In genomic region chr12:89882051-89882450, GRCh38 we compare ENCODE assay signal across 10 cellular contexts.
DNase-seq lines count a peak whose midpoint lies in the region; ATAC-seq and TF ChIP-seq lines count a peak whose summit lies in the region.
"Had no signal": no experiment of that assay in that cellular context is flagged by ENCODE, and none has a peak within 500 bp of the region (broad histone marks: within the 10 kb centered on the region; RNA-seq: fewer than 3 reads in every experiment).

No MANE protein-coding gene starts in this region.

- TF ChIP-seq EP300 in tibial nerve (IDR thresholded peaks at IDR 0.05), result no peak

- no peaks in the 10 kb centered on the region for H3K9me3 ChIP-seq in right atrium auricular region
- no peaks in the 10 kb centered on the region for H3K9me3 ChIP-seq in adipocyte (ENCODE audit: control insufficient read depth, low read length)
- no peaks in the 10 kb centered on the region for H3K9me3 ChIP-seq in tibial nerve
- H3K9me3 ChIP-seq: upper lobe of left lung had no signal

- no peak overlapping the region for H3K9ac ChIP-seq in adipocyte (ENCODE audit: low read length)

- intact Hi-C loops in left ventricle myocardium superior (cut with micrococcal nuclease), result no loop called here

- H3K27me3 ChIP-seq in right atrium auricular region (no peaks in the 10 kb centered on the region), adipocyte (replicated peaks; ENCODE audit: control insufficient read depth, insufficient read depth, low read length) (no peaks in the 10 kb centered on the region), tibial nerve (no peaks in the 10 kb centered on the region)
- H3K27me3 ChIP-seq: upper lobe of left lung had no signal

- H3K4me1 ChIP-seq in right atrium auricular region, result no peaks in the 10 kb centered on the region
- H3K4me1 ChIP-seq in adipocyte (ENCODE audit: control insufficient read depth, insufficient read depth, low read length), result peaks cover 6% of the 10 kb centered on the region
- peaks cover 0 to 13% (median 5%) of the 10 kb centered on the region in 4 donors for H3K4me1 ChIP-seq in tibial nerve
- H3K4me1 ChIP-seq: upper lobe of left lung had no signal

- H3K4me3 ChIP-seq in right atrium auricular region (no peak overlapping the region), adipocyte (ENCODE audit: low read length) (no peak overlapping the region), tibial nerve (no peak overlapping the region)
- H3K4me3 ChIP-seq: upper lobe of left lung had no signal

- no peak for DNase-seq in left ventricle myocardium superior
- DNase-seq in right atrium auricular region (ENCODE audit: low spot score), result no peak
- DNase-seq in adipocyte (ENCODE audit: low read depth), result peak; percentile 65
- DNase-seq in tibial nerve (ENCODE audit: low spot score in 2 of 2), result no peak
- DNase-seq in GF-D8 (lab: John Stamatoyannopoulos, UW), result no peak
- no peak for DNase-seq in NCI-H2029 treated with DMSO at 0.1 percent for 48 hours (lab: John Stamatoyannopoulos, UW)
- DNase-seq in NCI-H510A treated with DMSO at 0.1 percent for 48 hours (lab: John Stamatoyannopoulos, UW), result no peak
- DNase-seq: upper lobe of left lung had no signal

- no peak overlapping the region for H3K27ac ChIP-seq in right atrium auricular region
- peak overlapping the region in 3 of 4 donors; percentile 20 to 71 (median 45) for H3K27ac ChIP-seq in tibial nerve
- H3K27ac ChIP-seq: VCaP had no signal

- TF ChIP-seq CTCF in right atrium auricular region (IDR thresholded peaks at IDR 0.05) (no peak), tibial nerve (IDR thresholded peaks at IDR 0.05) (no peak)

- TF ChIP-seq POLR2A in tibial nerve (IDR thresholded peaks at IDR 0.05), result no peak

- no peaks in the 10 kb centered on the region for H3K36me3 ChIP-seq in right atrium auricular region
- no peaks in the 10 kb centered on the region for H3K36me3 ChIP-seq in adipocyte (ENCODE audit: control insufficient read depth, insufficient read depth, low read length, severe bottlenecking)
- H3K36me3 ChIP-seq in tibial nerve, result no peaks in the 10 kb centered on the region
- H3K36me3 ChIP-seq: upper lobe of left lung had no signal

- ATAC-seq in left ventricle myocardium superior (peak; percentile 57), HG03039 (IDR thresholded peaks at IDR 0.05; ENCODE audit: unreplicated experiment) (peak; percentile 65)

Comparison
In these comparisons a context has a peak if more than half of its experiments do, and no peak if none do; other contexts are left out.
1. H3K27ac ChIP-seq: peak in tibial nerve (3 of 4); none in right atrium auricular region (0 of 2).